ENCODE assay signal across 6 cellular contexts in genomic region chr4:49137961-49138360, GRCh38.
DNase-seq lines count a peak whose midpoint lies in the region; ATAC-seq and TF ChIP-seq lines count a peak whose summit lies in the region.
"Not testable (repeated sequence)": the region's sequence is repeated elsewhere in the genome, so short reads cannot be mapped to it uniquely, and the experiment has no call there.

No MANE protein-coding gene starts in this region.

- not testable (repeated sequence) for H3K4me2 ChIP-seq in Karpas-422 (ENCODE audit: low read depth, low read length, poor library complexity, severe bottlenecking)

- not testable (repeated sequence) for TF ChIP-seq POLR2A in upper lobe of left lung (IDR thresholded peaks at IDR 0.05)

- not testable (repeated sequence) for H3K27me3 ChIP-seq in Karpas-422 (ENCODE audit: low read length); right cardiac atrium (ENCODE audit: control insufficient read depth, insufficient read depth); lower lobe of right lung (ENCODE audit: low read depth); naive thymus-derived CD4-positive, alpha-beta T cell (ENCODE audit: control insufficient read depth in 2 of 2, insufficient read depth in 2 of 2, low read length in 2 of 2); upper lobe of left lung

- H3K4me1 Mint-ChIP-seq in naive thymus-derived CD4-positive, alpha-beta T cell = not testable (repeated sequence)

- intact Hi-C loops in Right ventricle myocardium superior (cut with DNase I); right cardiac atrium (cut with DNase I); lower lobe of right lung (cut with DNase I); naive thymus-derived CD4-positive, alpha-beta T cell (cut with micrococcal nuclease): not testable (repeated sequence)

- TF ChIP-seq CTCF in lower lobe of right lung (IDR thresholded peaks at IDR 0.05); upper lobe of left lung (IDR thresholded peaks at IDR 0.05): not testable (repeated sequence)

- H3K4me1 ChIP-seq in Karpas-422 (ENCODE audit: low read length); right cardiac atrium (ENCODE audit: control insufficient read depth, insufficient read depth, low read length); lower lobe of right lung; naive thymus-derived CD4-positive, alpha-beta T cell (ENCODE audit: control insufficient read depth in 2 of 2, insufficient read depth in 2 of 2, low read length in 2 of 2); upper lobe of left lung: not testable (repeated sequence)

- peak; percentile 4 for DNase-seq in Karpas-422
- DNase-seq in Right ventricle myocardium superior; right cardiac atrium; lower lobe of right lung; naive thymus-derived CD4-positive, alpha-beta T cell; upper lobe of left lung: not testable (repeated sequence)

- H3K4me3 ChIP-seq in Karpas-422 (ENCODE audit: low read length); right cardiac atrium (ENCODE audit: low read length); lower lobe of right lung; naive thymus-derived CD4-positive, alpha-beta T cell (ENCODE audit: low read length); upper lobe of left lung: not testable (repeated sequence)

- H3K36me3 Mint-ChIP-seq in naive thymus-derived CD4-positive, alpha-beta T cell = peaks cover 9 to 36% (median 21%) of the 10 kb centered on the region in 5 donors

- TF ChIP-seq EP300 in upper lobe of left lung (IDR thresholded peaks at IDR 0.05) = not testable (repeated sequence)

- not testable (repeated sequence) for H3K9me2 ChIP-seq in Karpas-422 (replicated peaks; ENCODE audit: insufficient read depth, low read length)

- POLR2A ChIA-PET in naive thymus-derived CD4-positive, alpha-beta T cell (lab: Charles Lee) = not testable (repeated sequence)

- not testable (repeated sequence) for H3K27me3 Mint-ChIP-seq in naive thymus-derived CD4-positive, alpha-beta T cell

- 44% methylated on average over 5 of the region's 6 CpGs for WGBS in right cardiac atrium
- 41% methylated on average over 6 of the region's 6 CpGs; no CpG with 5 or more reads in 1 of the 2 donors for WGBS in upper lobe of left lung, 2 donors

- H3K4me3 Mint-ChIP-seq in naive thymus-derived CD4-positive, alpha-beta T cell = not testable (repeated sequence)

- not testable (repeated sequence) for H3K27ac Mint-ChIP-seq in naive thymus-derived CD4-positive, alpha-beta T cell

- not testable (repeated sequence) for H3K9ac ChIP-seq in Karpas-422 (ENCODE audit: low read length)

- H3K9me3 ChIP-seq in Karpas-422 (ENCODE audit: low read length); right cardiac atrium (ENCODE audit: control insufficient read depth, low read length); lower lobe of right lung; naive thymus-derived CD4-positive, alpha-beta T cell (ENCODE audit: control insufficient read depth in 2 of 3, low read length in 3 of 3); upper lobe of left lung: not testable (repeated sequence)

- H3K36me3 ChIP-seq in Karpas-422 (ENCODE audit: insufficient read depth, low read length); lower lobe of right lung; naive thymus-derived CD4-positive, alpha-beta T cell (ENCODE audit: control insufficient read depth in 2 of 3, insufficient read depth in 3 of 3, low read length in 3 of 3); upper lobe of left lung: not testable (repeated sequence)

- H3K79me2 ChIP-seq in Karpas-422 (ENCODE audit: low read length) = not testable (repeated sequence)

- CTCF ChIA-PET in naive thymus-derived CD4-positive, alpha-beta T cell (lab: Charles Lee) = not testable (repeated sequence)

- H3K27ac ChIP-seq in Karpas-422 (ENCODE audit: low read length); right cardiac atrium (ENCODE audit: low read length); lower lobe of right lung; naive thymus-derived CD4-positive, alpha-beta T cell (ENCODE audit: low read depth, low read length); upper lobe of left lung: not testable (repeated sequence)

- peaks cover 6 to 32% (median 27%) of the 10 kb centered on the region in 11 donors for H3K9me3 Mint-ChIP-seq in naive thymus-derived CD4-positive, alpha-beta T cell

- ATAC-seq in Right ventricle myocardium superior (ENCODE audit: poor library complexity) (peak; percentile 33), right cardiac atrium (peak; percentile 32 to 46), lower lobe of right lung (peak; percentile 42 to 49), upper lobe of left lung (ENCODE audit: low FRiP score in 2 of 2) (peak; percentile 36 to 43)
- ATAC-seq in naive thymus-derived CD4-positive, alpha-beta T cell = peak; percentile 17

- H4K20me1 ChIP-seq in Karpas-422 (ENCODE audit: insufficient read depth, low read depth, low read length) = not testable (repeated sequence)

- H2AFZ ChIP-seq in Karpas-422 (ENCODE audit: low read length) = not testable (repeated sequence)
